ENCODE assay signal across 1 cellular context in the genomic region with DNA sequence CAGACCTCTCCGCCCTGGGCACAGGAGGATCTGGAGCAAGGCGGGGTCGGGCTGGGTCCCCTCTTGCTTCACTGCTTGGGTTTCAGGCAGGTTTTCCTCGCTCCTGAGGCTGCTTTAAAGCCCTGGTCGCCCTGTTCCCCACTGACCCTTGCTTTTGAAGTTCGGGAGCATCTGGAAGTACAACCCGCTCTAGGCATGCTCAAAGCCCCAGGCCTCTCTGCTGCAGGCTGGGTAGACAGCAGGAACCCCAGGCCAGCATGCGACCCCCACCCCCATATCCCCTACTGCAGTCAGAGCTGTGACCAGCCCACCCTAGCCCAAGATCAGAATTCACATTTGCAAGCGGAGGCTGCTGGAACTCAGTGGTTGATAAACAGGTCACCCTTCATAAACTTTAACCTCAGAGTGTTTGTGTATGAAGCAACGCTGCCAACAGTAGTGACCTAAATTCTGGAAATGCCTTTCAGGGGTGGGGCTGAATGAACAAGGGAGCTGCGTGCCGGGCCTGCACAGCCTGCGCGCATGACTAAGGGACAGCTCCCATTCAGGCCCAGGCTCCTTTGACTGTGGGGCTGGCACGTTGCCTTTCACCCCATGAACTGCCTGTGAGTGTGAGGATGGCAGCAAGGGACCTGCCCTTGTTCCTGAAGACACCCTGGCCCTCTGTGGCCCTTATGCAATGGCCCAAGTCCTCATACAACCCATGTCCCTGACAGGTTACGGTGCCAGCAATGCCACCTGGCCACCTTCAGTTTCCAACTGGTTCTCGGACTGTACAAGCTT.
TF ChIP-seq lines count a peak whose summit lies in the region.

No MANE protein-coding gene starts in this region.

TF ChIP-seq in K562, 482 proteins besides CTCF, POLR2A, EP300 and RAD21 (continued from another document):
- TF ChIP-seq, protein P1, sequence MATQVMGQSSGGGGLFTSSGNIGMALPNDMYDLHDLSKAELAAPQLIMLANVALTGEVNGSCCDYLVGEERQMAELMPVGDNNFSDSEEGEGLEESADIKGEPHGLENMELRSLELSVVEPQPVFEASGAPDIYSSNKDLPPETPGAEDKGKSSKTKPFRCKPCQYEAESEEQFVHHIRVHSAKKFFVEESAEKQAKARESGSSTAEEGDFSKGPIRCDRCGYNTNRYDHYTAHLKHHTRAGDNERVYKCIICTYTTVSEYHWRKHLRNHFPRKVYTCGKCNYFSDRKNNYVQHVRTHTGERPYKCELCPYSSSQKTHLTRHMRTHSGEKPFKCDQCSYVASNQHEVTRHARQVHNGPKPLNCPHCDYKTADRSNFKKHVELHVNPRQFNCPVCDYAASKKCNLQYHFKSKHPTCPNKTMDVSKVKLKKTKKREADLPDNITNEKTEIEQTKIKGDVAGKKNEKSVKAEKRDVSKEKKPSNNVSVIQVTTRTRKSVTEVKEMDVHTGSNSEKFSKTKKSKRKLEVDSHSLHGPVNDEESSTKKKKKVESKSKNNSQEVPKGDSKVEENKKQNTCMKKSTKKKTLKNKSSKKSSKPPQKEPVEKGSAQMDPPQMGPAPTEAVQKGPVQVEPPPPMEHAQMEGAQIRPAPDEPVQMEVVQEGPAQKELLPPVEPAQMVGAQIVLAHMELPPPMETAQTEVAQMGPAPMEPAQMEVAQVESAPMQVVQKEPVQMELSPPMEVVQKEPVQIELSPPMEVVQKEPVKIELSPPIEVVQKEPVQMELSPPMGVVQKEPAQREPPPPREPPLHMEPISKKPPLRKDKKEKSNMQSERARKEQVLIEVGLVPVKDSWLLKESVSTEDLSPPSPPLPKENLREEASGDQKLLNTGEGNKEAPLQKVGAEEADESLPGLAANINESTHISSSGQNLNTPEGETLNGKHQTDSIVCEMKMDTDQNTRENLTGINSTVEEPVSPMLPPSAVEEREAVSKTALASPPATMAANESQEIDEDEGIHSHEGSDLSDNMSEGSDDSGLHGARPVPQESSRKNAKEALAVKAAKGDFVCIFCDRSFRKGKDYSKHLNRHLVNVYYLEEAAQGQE (CRISPR knock-in tag; IDR thresholded peaks at IDR 0.05; ENCODE audit: low read depth) = no peak
- TF ChIP-seq, protein P2, sequence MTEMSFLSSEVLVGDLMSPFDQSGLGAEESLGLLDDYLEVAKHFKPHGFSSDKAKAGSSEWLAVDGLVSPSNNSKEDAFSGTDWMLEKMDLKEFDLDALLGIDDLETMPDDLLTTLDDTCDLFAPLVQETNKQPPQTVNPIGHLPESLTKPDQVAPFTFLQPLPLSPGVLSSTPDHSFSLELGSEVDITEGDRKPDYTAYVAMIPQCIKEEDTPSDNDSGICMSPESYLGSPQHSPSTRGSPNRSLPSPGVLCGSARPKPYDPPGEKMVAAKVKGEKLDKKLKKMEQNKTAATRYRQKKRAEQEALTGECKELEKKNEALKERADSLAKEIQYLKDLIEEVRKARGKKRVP (CRISPR knock-in tag; IDR thresholded peaks at IDR 0.05) = no peak
- TF ChIP-seq RBFOX2 (IDR thresholded peaks at IDR 0.05; ENCODE audit: low read depth, low read length) = peak; percentile 41
- TF ChIP-seq, protein P3, sequence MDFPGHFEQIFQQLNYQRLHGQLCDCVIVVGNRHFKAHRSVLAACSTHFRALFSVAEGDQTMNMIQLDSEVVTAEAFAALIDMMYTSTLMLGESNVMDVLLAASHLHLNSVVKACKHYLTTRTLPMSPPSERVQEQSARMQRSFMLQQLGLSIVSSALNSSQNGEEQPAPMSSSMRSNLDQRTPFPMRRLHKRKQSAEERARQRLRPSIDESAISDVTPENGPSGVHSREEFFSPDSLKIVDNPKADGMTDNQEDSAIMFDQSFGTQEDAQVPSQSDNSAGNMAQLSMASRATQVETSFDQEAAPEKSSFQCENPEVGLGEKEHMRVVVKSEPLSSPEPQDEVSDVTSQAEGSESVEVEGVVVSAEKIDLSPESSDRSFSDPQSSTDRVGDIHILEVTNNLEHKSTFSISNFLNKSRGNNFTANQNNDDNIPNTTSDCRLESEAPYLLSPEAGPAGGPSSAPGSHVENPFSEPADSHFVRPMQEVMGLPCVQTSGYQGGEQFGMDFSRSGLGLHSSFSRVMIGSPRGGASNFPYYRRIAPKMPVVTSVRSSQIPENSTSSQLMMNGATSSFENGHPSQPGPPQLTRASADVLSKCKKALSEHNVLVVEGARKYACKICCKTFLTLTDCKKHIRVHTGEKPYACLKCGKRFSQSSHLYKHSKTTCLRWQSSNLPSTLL (IDR thresholded peaks at IDR 0.05) = no peak
- no peak; the same call in 1 of the 2 replicates for TF ChIP-seq MYC (IDR thresholded peaks at IDR 0.05; ENCODE audit: low read depth, low read length)
- no peak for TF ChIP-seq MYC (CRISPR knock-in tag; IDR thresholded peaks at IDR 0.05; ENCODE audit: borderline replicate concordance, low read depth)
- peak; percentile 99 for TF ChIP-seq KLF1 (tag; IDR thresholded peaks at IDR 0.05)
- TF ChIP-seq, protein P4, sequence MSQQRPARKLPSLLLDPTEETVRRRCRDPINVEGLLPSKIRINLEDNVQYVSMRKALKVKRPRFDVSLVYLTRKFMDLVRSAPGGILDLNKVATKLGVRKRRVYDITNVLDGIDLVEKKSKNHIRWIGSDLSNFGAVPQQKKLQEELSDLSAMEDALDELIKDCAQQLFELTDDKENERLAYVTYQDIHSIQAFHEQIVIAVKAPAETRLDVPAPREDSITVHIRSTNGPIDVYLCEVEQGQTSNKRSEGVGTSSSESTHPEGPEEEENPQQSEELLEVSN (IDR thresholded peaks at IDR 0.05; ENCODE audit: borderline replicate concordance in 1 of 2, extremely low read depth in 1 of 2, insufficient read depth in 1 of 2, insufficient read length in 1 of 2, low read depth in 1 of 2, low read length in 1 of 2, poor library complexity in 1 of 2, severe bottlenecking in 1 of 2) = peak in 1 of 2 experiments; percentile 59
- 0 out of 2 replicates have a peak, but pooled peaks have one; percentile 11 for TF ChIP-seq CREB1 (IDR thresholded peaks at IDR 0.05)
- TF ChIP-seq CREB1 (CRISPR knock-in tag; IDR thresholded peaks at IDR 0.05) = no peak
- TF ChIP-seq BMI1 (IDR thresholded peaks at IDR 0.05; ENCODE audit: low read length) = no peak
- TF ChIP-seq, protein P5, sequence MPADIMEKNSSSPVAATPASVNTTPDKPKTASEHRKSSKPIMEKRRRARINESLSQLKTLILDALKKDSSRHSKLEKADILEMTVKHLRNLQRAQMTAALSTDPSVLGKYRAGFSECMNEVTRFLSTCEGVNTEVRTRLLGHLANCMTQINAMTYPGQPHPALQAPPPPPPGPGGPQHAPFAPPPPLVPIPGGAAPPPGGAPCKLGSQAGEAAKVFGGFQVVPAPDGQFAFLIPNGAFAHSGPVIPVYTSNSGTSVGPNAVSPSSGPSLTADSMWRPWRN (IDR thresholded peaks at IDR 0.05; ENCODE audit: low read depth) = no peak
- TF ChIP-seq, protein P6, sequence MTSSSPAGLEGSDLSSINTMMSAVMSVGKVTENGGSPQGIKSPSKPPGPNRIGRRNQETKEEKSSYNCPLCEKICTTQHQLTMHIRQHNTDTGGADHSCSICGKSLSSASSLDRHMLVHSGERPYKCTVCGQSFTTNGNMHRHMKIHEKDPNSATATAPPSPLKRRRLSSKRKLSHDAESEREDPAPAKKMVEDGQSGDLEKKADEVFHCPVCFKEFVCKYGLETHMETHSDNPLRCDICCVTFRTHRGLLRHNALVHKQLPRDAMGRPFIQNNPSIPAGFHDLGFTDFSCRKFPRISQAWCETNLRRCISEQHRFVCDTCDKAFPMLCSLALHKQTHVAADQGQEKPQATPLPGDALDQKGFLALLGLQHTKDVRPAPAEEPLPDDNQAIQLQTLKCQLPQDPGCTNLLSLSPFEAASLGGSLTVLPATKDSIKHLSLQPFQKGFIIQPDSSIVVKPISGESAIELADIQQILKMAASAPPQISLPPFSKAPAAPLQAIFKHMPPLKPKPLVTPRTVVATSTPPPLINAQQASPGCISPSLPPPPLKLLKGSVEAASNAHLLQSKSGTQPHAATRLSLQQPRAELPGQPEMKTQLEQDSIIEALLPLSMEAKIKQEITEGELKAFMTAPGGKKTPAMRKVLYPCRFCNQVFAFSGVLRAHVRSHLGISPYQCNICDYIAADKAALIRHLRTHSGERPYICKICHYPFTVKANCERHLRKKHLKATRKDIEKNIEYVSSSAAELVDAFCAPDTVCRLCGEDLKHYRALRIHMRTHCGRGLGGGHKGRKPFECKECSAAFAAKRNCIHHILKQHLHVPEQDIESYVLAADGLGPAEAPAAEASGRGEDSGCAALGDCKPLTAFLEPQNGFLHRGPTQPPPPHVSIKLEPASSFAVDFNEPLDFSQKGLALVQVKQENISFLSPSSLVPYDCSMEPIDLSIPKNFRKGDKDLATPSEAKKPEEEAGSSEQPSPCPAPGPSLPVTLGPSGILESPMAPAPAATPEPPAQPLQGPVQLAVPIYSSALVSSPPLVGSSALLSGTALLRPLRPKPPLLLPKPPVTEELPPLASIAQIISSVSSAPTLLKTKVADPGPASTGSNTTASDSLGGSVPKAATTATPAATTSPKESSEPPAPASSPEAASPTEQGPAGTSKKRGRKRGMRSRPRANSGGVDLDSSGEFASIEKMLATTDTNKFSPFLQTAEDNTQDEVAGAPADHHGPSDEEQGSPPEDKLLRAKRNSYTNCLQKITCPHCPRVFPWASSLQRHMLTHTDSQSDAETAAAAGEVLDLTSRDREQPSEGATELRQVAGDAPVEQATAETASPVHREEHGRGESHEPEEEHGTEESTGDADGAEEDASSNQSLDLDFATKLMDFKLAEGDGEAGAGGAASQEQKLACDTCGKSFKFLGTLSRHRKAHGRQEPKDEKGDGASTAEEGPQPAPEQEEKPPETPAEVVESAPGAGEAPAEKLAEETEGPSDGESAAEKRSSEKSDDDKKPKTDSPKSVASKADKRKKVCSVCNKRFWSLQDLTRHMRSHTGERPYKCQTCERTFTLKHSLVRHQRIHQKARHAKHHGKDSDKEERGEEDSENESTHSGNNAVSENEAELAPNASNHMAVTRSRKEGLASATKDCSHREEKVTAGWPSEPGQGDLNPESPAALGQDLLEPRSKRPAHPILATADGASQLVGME (CRISPR knock-in tag; IDR thresholded peaks at IDR 0.05) = no peak
- TF ChIP-seq NFIC (IDR thresholded peaks at IDR 0.05) = peak; percentile 21
- TF ChIP-seq ZBTB7A (IDR thresholded peaks at IDR 0.05; ENCODE audit: borderline replicate concordance, control insufficient read depth, low read depth, low read length) = peak; percentile 80; the same call in 1 of the 2 replicates
- no peak for TF ChIP-seq U2AF2 (optimal IDR thresholded peaks at IDR 0.05; ENCODE audit: low read depth, low read length)
- TF ChIP-seq ZBTB17 (CRISPR knock-in tag; IDR thresholded peaks at IDR 0.05) = no peak
- no peak for TF ChIP-seq SAFB2 (IDR thresholded peaks at IDR 0.05; ENCODE audit: borderline replicate concordance, low read depth, low read length, severe bottlenecking)
- TF ChIP-seq HNRNPLL (IDR thresholded peaks at IDR 0.05; ENCODE audit: low read depth, low read length, poor library complexity, severe bottlenecking) = no peak
- TF ChIP-seq RBBP5 (IDR thresholded peaks at IDR 0.05; ENCODE audit: borderline replicate concordance, insufficient read depth, low read length, poor library complexity, severe bottlenecking) = no peak
- no peak for TF ChIP-seq TRIM28 (IDR thresholded peaks at IDR 0.05)
- no peak for TF ChIP-seq PML (IDR thresholded peaks at IDR 0.05; ENCODE audit: low read length)
- no peak for TF ChIP-seq JUND (IDR thresholded peaks at IDR 0.05; ENCODE audit: borderline replicate concordance, low read depth, low read length)
- TF ChIP-seq JUND (tag; IDR thresholded peaks at IDR 0.05; ENCODE audit: borderline replicate concordance, low read depth, low read length) = no peak
- no peak for TF ChIP-seq LARP7 (IDR thresholded peaks at IDR 0.05)
- TF ChIP-seq, protein P7, sequence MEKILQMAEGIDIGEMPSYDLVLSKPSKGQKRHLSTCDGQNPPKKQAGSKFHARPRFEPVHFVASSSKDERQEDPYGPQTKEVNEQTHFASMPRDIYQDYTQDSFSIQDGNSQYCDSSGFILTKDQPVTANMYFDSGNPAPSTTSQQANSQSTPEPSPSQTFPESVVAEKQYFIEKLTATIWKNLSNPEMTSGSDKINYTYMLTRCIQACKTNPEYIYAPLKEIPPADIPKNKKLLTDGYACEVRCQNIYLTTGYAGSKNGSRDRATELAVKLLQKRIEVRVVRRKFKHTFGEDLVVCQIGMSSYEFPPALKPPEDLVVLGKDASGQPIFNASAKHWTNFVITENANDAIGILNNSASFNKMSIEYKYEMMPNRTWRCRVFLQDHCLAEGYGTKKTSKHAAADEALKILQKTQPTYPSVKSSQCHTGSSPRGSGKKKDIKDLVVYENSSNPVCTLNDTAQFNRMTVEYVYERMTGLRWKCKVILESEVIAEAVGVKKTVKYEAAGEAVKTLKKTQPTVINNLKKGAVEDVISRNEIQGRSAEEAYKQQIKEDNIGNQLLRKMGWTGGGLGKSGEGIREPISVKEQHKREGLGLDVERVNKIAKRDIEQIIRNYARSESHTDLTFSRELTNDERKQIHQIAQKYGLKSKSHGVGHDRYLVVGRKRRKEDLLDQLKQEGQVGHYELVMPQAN (IDR thresholded peaks at IDR 0.05; ENCODE audit: borderline replicate concordance) = no peak
- TF ChIP-seq NR2C1 (IDR thresholded peaks at IDR 0.05) = peak; percentile 71
- TF ChIP-seq NR2C1 (tag; IDR thresholded peaks at IDR 0.05) = peak; percentile 79
- TF ChIP-seq ATF1 (CRISPR knock-in tag; IDR thresholded peaks at IDR 0.05) = no peak
- TF ChIP-seq ATF1 (tag; IDR thresholded peaks at IDR 0.05) = peak; percentile 27; the same call in 1 of the 2 replicates
- no peak for TF ChIP-seq TOE1 (IDR thresholded peaks at IDR 0.05; ENCODE audit: borderline replicate concordance)
- no peak for TF ChIP-seq TOE1 (CRISPR knock-in tag; IDR thresholded peaks at IDR 0.05; ENCODE audit: borderline replicate concordance, low read depth)
